Comparison of ENCODE assay signal across 13 cellular contexts in the genomic region with DNA sequence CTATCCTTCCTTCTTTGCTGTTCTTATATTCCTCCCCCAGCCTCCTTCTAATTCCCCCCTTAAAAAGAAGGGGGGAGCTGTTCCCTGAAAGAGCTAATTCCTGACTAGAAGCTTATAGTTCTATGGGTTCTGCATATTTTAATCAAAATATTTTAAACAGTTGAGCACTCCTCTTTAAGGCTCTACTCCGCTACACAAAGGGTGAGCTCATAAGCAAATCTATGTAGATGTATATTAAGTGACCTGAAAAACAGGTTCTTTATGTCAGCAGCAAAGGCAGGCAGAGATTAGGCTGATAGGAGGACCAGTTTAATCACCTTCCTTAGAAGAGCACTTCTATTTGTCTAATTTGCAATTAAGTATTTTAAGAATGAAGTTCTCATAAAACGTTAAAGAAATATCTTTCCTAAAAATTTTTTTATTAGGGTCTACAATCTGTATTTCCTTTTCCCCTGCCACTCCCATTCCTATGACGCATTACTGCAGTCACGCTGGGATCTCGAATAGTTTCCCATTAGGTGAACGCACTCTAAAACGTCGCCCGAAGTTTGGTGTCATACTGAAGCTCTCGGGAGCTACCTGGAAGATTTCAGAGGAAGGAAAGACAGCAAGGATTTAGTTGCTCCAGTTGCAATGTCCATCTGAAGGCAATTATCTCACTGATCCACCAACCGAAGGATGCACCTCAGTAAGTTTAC. TPM values are rescaled to one million over a fixed set of nuclear protein-coding genes. Genes with fewer than 3 reads are reported as not detected.
A peak's percentile ranks its signal among the peaks of the same experiment; 100 is the strongest.
DNase-seq lines count a peak whose midpoint lies in the region; ATAC-seq, FAIRE-seq and TF ChIP-seq lines count a peak whose summit lies in the region.
"Had no signal": no experiment of that assay in that cellular context is flagged by ENCODE, and none has a peak within 500 bp of the region (broad histone marks: within the 10 kb centered on the region; RNA-seq: fewer than 3 reads in every experiment).

No MANE protein-coding gene starts in this region.

- DNase-seq in brain microvascular endothelial cell (no peak), keratinocyte (ENCODE audit: low read depth, low spot score) (no peak), sigmoid colon (no peak), occipital lobe (lab: John Stamatoyannopoulos, UW) (no peak), sciatic nerve (ENCODE audit: low spot score) (no peak)
- DNase-seq: activated naive CD4-positive, alpha-beta T cell treated with anti-CD3 and anti-CD28 coated beads, Interleukin-2, amount 50 U/mL, for 16 hours; islet precursor cell; NCI-H2171 treated with DMSO at 0.1 percent for 48 hours; SHP77 treated with DMSO at 0.1 percent for 48 hours had no signal

- no peaks in the 10 kb centered on the region for H3K36me3 ChIP-seq in HUES6 (ENCODE audit: control insufficient read depth, insufficient read depth, low read length)
- no peaks in the 10 kb centered on the region for H3K36me3 ChIP-seq in brain microvascular endothelial cell (replicated peaks)
- H3K36me3 ChIP-seq in keratinocyte (ENCODE audit: control insufficient read depth in 2 of 2, extremely low read depth in 1 of 2, insufficient read depth in 2 of 2, low read length in 2 of 2), result peaks cover 0 to 15% of the 10 kb centered on the region in 2 experiments
- no peaks in the 10 kb centered on the region for H3K36me3 ChIP-seq in sigmoid colon

- H3K4me2 ChIP-seq in keratinocyte (ENCODE audit: control insufficient read depth, extremely low read depth, insufficient read depth, low read depth, low read length), result peak overlapping the region; percentile 86

- TF ChIP-seq CTCF in brain microvascular endothelial cell (IDR thresholded peaks at IDR 0.05; ENCODE audit: low read depth, low read length, missing control alignments) (no peak), keratinocyte (optimal IDR thresholded peaks at IDR 0.05 in 1 of 3, IDR thresholded peaks at IDR 0.05 in 1 of 3, conservative IDR thresholded peaks at IDR 0.05 in 1 of 3; ENCODE audit: extremely low read depth in 1 of 3, insufficient read depth in 2 of 3, low read length in 3 of 3) (no peak), sigmoid colon (IDR thresholded peaks at IDR 0.05) (no peak)

- WGBS in sigmoid colon, 2 donors, result 39 to 79% methylated on average over 11 of the region's 11 CpGs

- peaks cover 12% of the 10 kb centered on the region for H4K20me1 ChIP-seq in keratinocyte (ENCODE audit: control insufficient read depth, extremely low read depth, insufficient read depth, low read length)

- H3K4me1 ChIP-seq in HUES6 (ENCODE audit: control insufficient read depth, insufficient read depth, low read length) (peaks cover 68% of the 10 kb centered on the region), keratinocyte (ENCODE audit: control insufficient read depth, extremely low read depth, insufficient read depth, low read length) (peaks cover 46% of the 10 kb centered on the region), sigmoid colon (peaks cover 0 to 62% (median 37%) of the 10 kb centered on the region in 4 donors)

- H3K27ac ChIP-seq in HUES6 (ENCODE audit: low read depth, low read length) (peak overlapping the region; percentile 30; the same call in 1 of the 2 replicates), brain microvascular endothelial cell (no peak overlapping the region), keratinocyte (ENCODE audit: control insufficient read depth, insufficient read depth, low read length) (peak overlapping the region; percentile 37), sigmoid colon (peak overlapping the region in 3 of 4 donors; percentile 25 to 93 (median 90))

- peak; percentile 55 for FAIRE-seq in keratinocyte (lab: Jason Lieb, UNC)
- FAIRE-seq: endometrium had no signal

- ATAC-seq in HG03108 (IDR thresholded peaks at IDR 0.05; ENCODE audit: unreplicated experiment), result no peak
- no peak for ATAC-seq in sciatic nerve
- no peak for ATAC-seq in GM21360 (IDR thresholded peaks at IDR 0.05; ENCODE audit: unreplicated experiment)

- H3K9ac ChIP-seq in HUES6 (ENCODE audit: low read length) (no peak overlapping the region), keratinocyte (ENCODE audit: control insufficient read depth, extremely low read depth, insufficient read depth, low read length) (no peak overlapping the region)

- H3K4me3 ChIP-seq in HUES6 (ENCODE audit: low read depth, low read length) (peak overlapping the region; percentile 85; the same call in 1 of the 2 replicates), brain microvascular endothelial cell (ENCODE audit: low read depth, low read length) (peak overlapping the region; percentile 25), keratinocyte (ENCODE audit: control insufficient read depth in 2 of 3, extremely low read depth in 1 of 3, insufficient read depth in 2 of 3, low read depth in 1 of 3, low read length in 3 of 3) (peak overlapping the region in 2 of 3 experiments; percentile 9 to 95), sigmoid colon (peak overlapping the region in 1 of 4 donors; percentile 81)

- H3K9me1 ChIP-seq in keratinocyte (ENCODE audit: control insufficient read depth, extremely low read depth, insufficient read depth, low read length), result no peaks in the 10 kb centered on the region

- intact Hi-C loops in sigmoid colon (cut with DNase I) (loop anchor here (5.0 to 10.0 kb wide), 3 partner anchors 186 to 1086 kb away; no protein-coding TSS in a partner anchor), sciatic nerve (cut with DNase I) (no loop called here)

- no peak for TF ChIP-seq EP300 in sigmoid colon (IDR thresholded peaks at IDR 0.05)

- H2AFZ ChIP-seq in keratinocyte (ENCODE audit: control insufficient read depth, low read length), result no peak overlapping the region

- H3K9me3 ChIP-seq in HUES6 (ENCODE audit: control insufficient read depth, insufficient read depth, low read depth, low read length) (no peaks in the 10 kb centered on the region), keratinocyte (ENCODE audit: control insufficient read depth, low read depth, low read length) (no peaks in the 10 kb centered on the region), sigmoid colon (no peaks in the 10 kb centered on the region)

- in situ Hi-C loops in brain microvascular endothelial cell (cut with HindIII; ENCODE audit: low pct_ligation_motif_present, low sequenced_read_pairs), result no loop called here

- H3K27me3 ChIP-seq in HUES6 (ENCODE audit: control insufficient read depth, insufficient read depth, low read length), result peaks cover 13% of the 10 kb centered on the region
- no peaks in the 10 kb centered on the region for H3K27me3 ChIP-seq in brain microvascular endothelial cell (replicated peaks)
- no peaks in the 10 kb centered on the region for H3K27me3 ChIP-seq in keratinocyte (ENCODE audit: control insufficient read depth, extremely low read depth, insufficient read depth, low read length)
- no peaks in the 10 kb centered on the region for H3K27me3 ChIP-seq in sigmoid colon

- H3K79me2 ChIP-seq in keratinocyte (ENCODE audit: control insufficient read depth, insufficient read depth, low read length), result peaks cover 97% of the 10 kb centered on the region

- TF ChIP-seq POLR2A in sigmoid colon (IDR thresholded peaks at IDR 0.05), result no peak

- dilution Hi-C loops in keratinocyte (cut with MboI; ENCODE audit: extremely low pct_ligation_motif_present, low sequenced_read_pairs), result no loop called here

RNA-seq across cellular contexts. Expression of a gene that starts 5.1 kb away (rescaled TPM):
- 29.4 to 68.0 TPM (median 38.9 TPM) in 3 replicates for polyA plus RNA-seq in keratinocyte
- polyA plus RNA-seq in keratinocyte (2011; ENCODE audit: low read depth), result 15.9 TPM
- polyA plus RNA-seq in keratinocyte (2011; cell fraction: cytosol; rRNA removed), result 29.4 and 32.8 TPM in 2 replicates
- polyA plus RNA-seq in keratinocyte (2011; cell fraction: nucleus; rRNA removed), result 74.1 and 79.8 TPM in 2 replicates
- 23.1 and 66.7 TPM in 2 replicates for polyA plus RNA-seq in keratinocyte (2012; ENCODE audit: low replicate concordance)
- 49.3 to 103 TPM (median 57.1 TPM) in 3 replicates for polyA minus RNA-seq in keratinocyte
- 43.4 TPM for polyA minus RNA-seq in keratinocyte (2011; cell fraction: cytosol; rRNA and poly(A)+ RNA removed)
- 64.7 and 91.4 TPM in 2 replicates for polyA minus RNA-seq in keratinocyte (2011; cell fraction: nucleus; rRNA and poly(A)+ RNA removed)
- total RNA-seq in sigmoid colon, result 10 to 100 TPM in 3 of 4 donors, 1 to 10 TPM in 1; 7.2 to 15.0 (median 11.6) TPM
- 10 to 100 TPM in 2 of 3 donors, 1 to 10 TPM in 1; 9.6 to 36.1 (median 13.4) TPM for polyA plus RNA-seq in sigmoid colon
- 82.8 TPM for total RNA-seq in occipital lobe
- total RNA-seq in sciatic nerve, result 37.0 TPM

RNA-seq across cellular contexts. Expression of a gene that starts 37.6 kb away (rescaled TPM):
- polyA plus RNA-seq in keratinocyte (33.0 to 96.8 TPM (median 75.8 TPM) in 3 replicates), sigmoid colon (10 to 100 TPM in 2 of 3 donors, 1 to 10 TPM in 1; 7.8 to 87.9 (median 59.2) TPM)
- polyA plus RNA-seq in keratinocyte (2011; ENCODE audit: low read depth), result 302 TPM
- 14.5 and 18.8 TPM in 2 replicates for polyA plus RNA-seq in keratinocyte (2011; cell fraction: cytosol; rRNA removed)
- 213 and 302 TPM in 2 replicates for polyA plus RNA-seq in keratinocyte (2011; cell fraction: nucleus; rRNA removed)
- 38.4 and 51.4 TPM in 2 replicates for polyA plus RNA-seq in keratinocyte (2012; ENCODE audit: low replicate concordance)
- polyA minus RNA-seq in keratinocyte, result 1.2 to 14.4 TPM (median 6.1 TPM) in 3 replicates
- polyA minus RNA-seq in keratinocyte (2011; cell fraction: cytosol; rRNA and poly(A)+ RNA removed), result 10.4 TPM
- polyA minus RNA-seq in keratinocyte (2011; cell fraction: nucleus; rRNA and poly(A)+ RNA removed), result 30.1 and 37.9 TPM in 2 replicates
- total RNA-seq in sigmoid colon (100 to 1,000 TPM in 2 of 4 donors, 10 to 100 TPM in 2; 88.1 to 196 (median 98.6) TPM), occipital lobe (160 TPM), sciatic nerve (150 TPM)
